In genomic region chr6:161976569-161976968, GRCh38 we compare ENCODE assay signal across 26 cellular contexts.
"Had no signal": no experiment of that assay in that cellular context is flagged by ENCODE, and none has a peak within 500 bp of the region (broad histone marks: within the 10 kb centered on the region; RNA-seq: fewer than 3 reads in every experiment).

No MANE protein-coding gene starts in this region.

- H3K4me3 ChIP-seq: colonic mucosa, esophagus squamous epithelium, gastrocnemius medialis, heart right ventricle, left lung, lower lobe of right lung, mucosa of descending colon had no signal

- FAIRE-seq: endometrium, islet of Langerhans, keratinocyte had no signal

- H3K27ac ChIP-seq: colonic mucosa, epithelial cell of prostate, esophagus squamous epithelium, gastrocnemius medialis, heart right ventricle, left lung, lower lobe of right lung had no signal

- ATAC-seq: effector memory CD8-positive, alpha-beta T cell; esophagus mucosa; gastrocnemius medialis; heart right ventricle; left cardiac atrium; left lung; left ventricle myocardium superior; lower lobe of right lung; mucosa of descending colon had no signal

- H3K27me3 ChIP-seq: colonic mucosa, esophagus squamous epithelium, gastrocnemius medialis, heart right ventricle, left lung had no signal

- H3K36me3 ChIP-seq: colonic mucosa, esophagus squamous epithelium, gastrocnemius medialis, heart right ventricle, left lung, lower lobe of right lung had no signal

- H3K4me1 ChIP-seq: colonic mucosa, esophagus squamous epithelium, gastrocnemius medialis, heart right ventricle, left lung, lower lobe of right lung had no signal

- DNase-seq: colonic mucosa; cortex of kidney; effector CD8-positive, alpha-beta T cell; effector memory CD8-positive, alpha-beta T cell; endodermal cell; erythroblast; esophagus squamous epithelium; foreskin fibroblast; foreskin melanocyte; gastrocnemius medialis; glutamatergic neuron; head of caudate nucleus; heart right ventricle; hippocampal formation; left cardiac atrium; left lung; left ventricle myocardium superior; lower lobe of right lung; mesenchymal stem cell; mucosa of descending colon; naive B cell had no signal

- H3K9me3 ChIP-seq: colonic mucosa, gastrocnemius medialis, lower lobe of right lung had no signal
